In genomic region chr10:93572606-93573005, GRCh38 we compare ENCODE assay signal across 1 cellular context.
TF ChIP-seq lines count a peak whose summit lies in the region.

No MANE protein-coding gene starts in this region.

TF ChIP-seq in WTC11, 78 proteins besides CTCF, POLR2A, EP300 and RAD21 (continued from another document):
- TF ChIP-seq MYBL2 (CRISPR knock-in tag; IDR thresholded peaks at IDR 0.05), result no peak
- no peak for TF ChIP-seq ETV6 (CRISPR knock-in tag; IDR thresholded peaks at IDR 0.05)
- no peak for TF ChIP-seq ZSCAN18 (CRISPR knock-in tag; IDR thresholded peaks at IDR 0.05)
- no peak for TF ChIP-seq PREB (CRISPR knock-in tag; IDR thresholded peaks at IDR 0.05; ENCODE audit: borderline replicate concordance)
- no peak for TF ChIP-seq ATF2 (CRISPR knock-in tag; IDR thresholded peaks at IDR 0.05; ENCODE audit: borderline replicate concordance, low read depth)
- no peak for TF ChIP-seq E2F1 (CRISPR knock-in tag; IDR thresholded peaks at IDR 0.05)
